1 cellular context compared by ENCODE assay signal in genomic region chr11:2731285-2732125, GRCh38.
TF ChIP-seq lines count a peak whose summit lies in the region.

No MANE protein-coding gene starts in this region.

TF ChIP-seq in HepG2, 621 proteins besides CTCF, POLR2A, EP300 and RAD21 (continued from another document):
- TF ChIP-seq ZNF879 (CRISPR knock-in tag; IDR thresholded peaks at IDR 0.05) (0 out of 2 replicates have a peak, but pooled peaks have one; percentile 80), THAP11 (CRISPR knock-in tag; IDR thresholded peaks at IDR 0.05) (0 out of 2 replicates have a peak, but pooled peaks have one; percentile 7), NAIF1 (CRISPR knock-in tag; IDR thresholded peaks at IDR 0.05; ENCODE audit: borderline replicate concordance) (0 out of 2 replicates have a peak, but pooled peaks have one; percentile 50), ZNF263 (CRISPR knock-in tag; IDR thresholded peaks at IDR 0.05) (peak; percentile 22; the same call in 1 of the 2 replicates), PITX1 (CRISPR knock-in tag; IDR thresholded peaks at IDR 0.05) (no peak), XRCC5 (optimal IDR thresholded peaks at IDR 0.05; ENCODE audit: low read length) (no peak), SP4 (CRISPR knock-in tag; IDR thresholded peaks at IDR 0.05) (0 out of 2 replicates have a peak, but pooled peaks have one; percentile 51), MEIS1 (CRISPR knock-in tag; IDR thresholded peaks at IDR 0.05; ENCODE audit: borderline replicate concordance) (0 out of 2 replicates have a peak, but pooled peaks have one; percentile 40), MLLT10 (CRISPR knock-in tag; IDR thresholded peaks at IDR 0.05) (peak; percentile 40; the same call in 1 of the 2 replicates), TEF (CRISPR knock-in tag; IDR thresholded peaks at IDR 0.05) (peak; percentile 62; the same call in 1 of the 2 replicates), BRF2 (CRISPR knock-in tag; IDR thresholded peaks at IDR 0.05) (no peak), ZFP62 (CRISPR knock-in tag; IDR thresholded peaks at IDR 0.05) (no peak), HNRNPLL (IDR thresholded peaks at IDR 0.05; ENCODE audit: low read depth, low read length, poor library complexity, severe bottlenecking) (peak; percentile 10), HMG20B (CRISPR knock-in tag; conservative IDR thresholded peaks at IDR 0.05) (no peak), ZNF256 (CRISPR knock-in tag; conservative IDR thresholded peaks at IDR 0.05) (no peak), ZNF232 (CRISPR knock-in tag; IDR thresholded peaks at IDR 0.05; ENCODE audit: borderline replicate concordance) (peak; percentile 74; the same call in 1 of the 2 replicates), U2AF1 (optimal IDR thresholded peaks at IDR 0.05; ENCODE audit: low read depth, low read length) (peak; percentile 44), ZNF784 (CRISPR knock-in tag; IDR thresholded peaks at IDR 0.05; ENCODE audit: borderline replicate concordance) (0 out of 2 replicates have a peak, but pooled peaks have one; percentile 14), ZSCAN5A (CRISPR knock-in tag; IDR thresholded peaks at IDR 0.05; ENCODE audit: borderline replicate concordance) (0 out of 2 replicates have a peak, but pooled peaks have one; percentile 3), POLR2AphosphoS2 (IDR thresholded peaks at IDR 0.05; ENCODE audit: low read depth, low read length) (0 out of 2 replicates have a peak, but pooled peaks have one; percentile 1), ZSCAN31 (CRISPR knock-in tag; IDR thresholded peaks at IDR 0.05; ENCODE audit: low read depth) (0 out of 2 replicates have a peak, but pooled peaks have one; percentile 13), REL (CRISPR knock-in tag; conservative IDR thresholded peaks at IDR 0.05) (no peak), GABPA (IDR thresholded peaks at IDR 0.05; ENCODE audit: low read depth, low read length) (no peak), GABPA (CRISPR knock-in tag; IDR thresholded peaks at IDR 0.05; ENCODE audit: low read depth) (0 out of 2 replicates have a peak, but pooled peaks have one; percentile 37), ZNF142 (CRISPR knock-in tag; IDR thresholded peaks at IDR 0.05) (0 out of 2 replicates have a peak, but pooled peaks have one; percentile 46), IRF9 (CRISPR knock-in tag; IDR thresholded peaks at IDR 0.05; ENCODE audit: borderline replicate concordance) (peak; percentile 76), ARID4A (CRISPR knock-in tag; IDR thresholded peaks at IDR 0.05; ENCODE audit: borderline replicate concordance) (0 out of 2 replicates have a peak, but pooled peaks have one; percentile 2), HNRNPL (IDR thresholded peaks at IDR 0.05; ENCODE audit: low read depth, low read length) (peak; percentile 92), PHF8 (CRISPR knock-in tag; IDR thresholded peaks at IDR 0.05) (0 out of 2 replicates have a peak, but pooled peaks have one; percentile 20), ZNF605 (CRISPR knock-in tag; IDR thresholded peaks at IDR 0.05) (0 out of 2 replicates have a peak, but pooled peaks have one; percentile 2), TRAFD1 (CRISPR knock-in tag; IDR thresholded peaks at IDR 0.05; ENCODE audit: borderline replicate concordance) (0 out of 2 replicates have a peak, but pooled peaks have one; percentile 44), POLR2G (IDR thresholded peaks at IDR 0.05; ENCODE audit: low read depth, low read length) (peak; percentile 47), CSRNP1 (CRISPR knock-in tag; IDR thresholded peaks at IDR 0.05) (0 out of 2 replicates have a peak, but pooled peaks have one; percentile 1), YEATS4 (CRISPR knock-in tag; IDR thresholded peaks at IDR 0.05; ENCODE audit: borderline replicate concordance) (peak; percentile 84), RELA (CRISPR knock-in tag; IDR thresholded peaks at IDR 0.05) (no peak), RXRB (CRISPR knock-in tag; IDR thresholded peaks at IDR 0.05; ENCODE audit: borderline replicate concordance) (peak; percentile 24; the same call in 1 of the 2 replicates), CREB3 (CRISPR knock-in tag; IDR thresholded peaks at IDR 0.05) (peak; percentile 72; the same call in 1 of the 2 replicates)
